In genomic region chr10:131641231-131641630, GRCh38 we compare ENCODE assay signal across 7 cellular contexts.
DNase-seq lines count a peak whose midpoint lies in the region; ATAC-seq lines count a peak whose summit lies in the region.

No MANE protein-coding gene starts in this region.

- ATAC-seq in GM18519 (IDR thresholded peaks at IDR 0.05; ENCODE audit: low FRiP score, unreplicated experiment), result peak; percentile 99
- peak; percentile 100 for ATAC-seq in GM21360 (IDR thresholded peaks at IDR 0.05; ENCODE audit: unreplicated experiment)
- peak; percentile 96 for ATAC-seq in HG03342 (IDR thresholded peaks at IDR 0.05; ENCODE audit: unreplicated experiment)

- DNase-seq in kidney tubule cell (ENCODE audit: low spot score) (peak; percentile 89), NCI-H1694 (lab: John Stamatoyannopoulos, UW) (no peak), NCI-H1930 (lab: John Stamatoyannopoulos, UW) (no peak), occipital lobe (lab: John Stamatoyannopoulos, UW) (no peak)
